1 cellular context compared by ENCODE assay signal in the genomic region with DNA sequence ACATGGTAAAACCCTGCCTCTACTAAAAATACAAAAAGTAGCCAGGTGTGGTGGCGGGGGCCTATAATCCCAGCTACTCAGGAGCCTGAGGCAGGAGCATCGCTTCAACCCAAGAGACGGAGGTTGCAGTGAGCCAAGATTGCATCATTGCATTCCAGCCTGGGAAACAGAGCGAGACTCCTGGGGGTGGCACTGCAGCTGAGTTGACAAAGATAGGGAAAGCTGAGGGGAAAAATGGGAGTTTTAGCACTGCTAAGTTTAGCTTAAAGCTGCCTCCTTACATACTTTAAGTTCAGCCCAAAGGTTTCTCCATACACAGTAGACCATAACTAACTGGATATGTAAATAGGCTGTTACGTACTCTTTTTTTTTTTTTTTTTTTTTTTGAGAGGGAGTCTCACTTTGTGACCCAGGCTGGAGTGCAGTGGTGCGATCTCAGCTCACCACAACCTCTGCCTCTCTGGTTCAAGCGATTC.
TF ChIP-seq lines count a peak whose summit lies in the region.

No MANE protein-coding gene starts in this region.

TF ChIP-seq in HEK293, 187 proteins besides CTCF, POLR2A, EP300 and RAD21 (continued from another document):
- TF ChIP-seq, protein P1, sequence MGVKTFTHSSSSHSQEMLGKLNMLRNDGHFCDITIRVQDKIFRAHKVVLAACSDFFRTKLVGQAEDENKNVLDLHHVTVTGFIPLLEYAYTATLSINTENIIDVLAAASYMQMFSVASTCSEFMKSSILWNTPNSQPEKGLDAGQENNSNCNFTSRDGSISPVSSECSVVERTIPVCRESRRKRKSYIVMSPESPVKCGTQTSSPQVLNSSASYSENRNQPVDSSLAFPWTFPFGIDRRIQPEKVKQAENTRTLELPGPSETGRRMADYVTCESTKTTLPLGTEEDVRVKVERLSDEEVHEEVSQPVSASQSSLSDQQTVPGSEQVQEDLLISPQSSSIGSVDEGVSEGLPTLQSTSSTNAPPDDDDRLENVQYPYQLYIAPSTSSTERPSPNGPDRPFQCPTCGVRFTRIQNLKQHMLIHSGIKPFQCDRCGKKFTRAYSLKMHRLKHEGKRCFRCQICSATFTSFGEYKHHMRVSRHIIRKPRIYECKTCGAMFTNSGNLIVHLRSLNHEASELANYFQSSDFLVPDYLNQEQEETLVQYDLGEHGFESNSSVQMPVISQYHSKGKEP (tag by site-specific recombination; IDR thresholded peaks at IDR 0.05): peak; percentile 89
- TF ChIP-seq, protein P2, sequence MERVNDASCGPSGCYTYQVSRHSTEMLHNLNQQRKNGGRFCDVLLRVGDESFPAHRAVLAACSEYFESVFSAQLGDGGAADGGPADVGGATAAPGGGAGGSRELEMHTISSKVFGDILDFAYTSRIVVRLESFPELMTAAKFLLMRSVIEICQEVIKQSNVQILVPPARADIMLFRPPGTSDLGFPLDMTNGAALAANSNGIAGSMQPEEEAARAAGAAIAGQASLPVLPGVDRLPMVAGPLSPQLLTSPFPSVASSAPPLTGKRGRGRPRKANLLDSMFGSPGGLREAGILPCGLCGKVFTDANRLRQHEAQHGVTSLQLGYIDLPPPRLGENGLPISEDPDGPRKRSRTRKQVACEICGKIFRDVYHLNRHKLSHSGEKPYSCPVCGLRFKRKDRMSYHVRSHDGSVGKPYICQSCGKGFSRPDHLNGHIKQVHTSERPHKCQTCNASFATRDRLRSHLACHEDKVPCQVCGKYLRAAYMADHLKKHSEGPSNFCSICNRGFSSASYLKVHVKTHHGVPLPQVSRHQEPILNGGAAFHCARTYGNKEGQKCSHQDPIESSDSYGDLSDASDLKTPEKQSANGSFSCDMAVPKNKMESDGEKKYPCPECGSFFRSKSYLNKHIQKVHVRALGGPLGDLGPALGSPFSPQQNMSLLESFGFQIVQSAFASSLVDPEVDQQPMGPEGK (tag by site-specific recombination; IDR thresholded peaks at IDR 0.05): peak; percentile 64
